Comparison of ENCODE assay signal across 1 cellular context in the genomic region with DNA sequence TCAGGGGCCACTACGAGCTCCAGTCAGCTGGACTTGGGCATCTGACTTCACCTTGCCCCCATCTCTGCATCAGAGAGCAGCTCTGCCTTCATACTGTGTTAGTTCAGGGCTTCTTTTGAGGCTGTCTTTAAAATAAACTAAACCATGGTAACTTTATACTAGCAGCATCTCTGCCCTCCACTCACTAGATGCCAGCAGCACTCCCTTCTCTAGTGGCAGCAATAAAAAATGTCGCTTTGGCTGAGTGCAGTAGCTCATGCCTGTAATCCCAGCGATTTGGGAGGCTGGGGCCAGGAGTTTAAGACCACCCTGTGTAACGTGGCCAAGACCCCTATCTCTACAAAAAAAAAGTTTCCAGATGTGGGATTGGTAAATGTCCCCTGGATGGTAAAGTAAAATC.
TF ChIP-seq lines count a peak whose summit lies in the region.

No MANE protein-coding gene starts in this region.

TF ChIP-seq in GM23338, 12 proteins besides CTCF, POLR2A, EP300 and RAD21 (continued from another document):
- TF ChIP-seq, protein P1, sequence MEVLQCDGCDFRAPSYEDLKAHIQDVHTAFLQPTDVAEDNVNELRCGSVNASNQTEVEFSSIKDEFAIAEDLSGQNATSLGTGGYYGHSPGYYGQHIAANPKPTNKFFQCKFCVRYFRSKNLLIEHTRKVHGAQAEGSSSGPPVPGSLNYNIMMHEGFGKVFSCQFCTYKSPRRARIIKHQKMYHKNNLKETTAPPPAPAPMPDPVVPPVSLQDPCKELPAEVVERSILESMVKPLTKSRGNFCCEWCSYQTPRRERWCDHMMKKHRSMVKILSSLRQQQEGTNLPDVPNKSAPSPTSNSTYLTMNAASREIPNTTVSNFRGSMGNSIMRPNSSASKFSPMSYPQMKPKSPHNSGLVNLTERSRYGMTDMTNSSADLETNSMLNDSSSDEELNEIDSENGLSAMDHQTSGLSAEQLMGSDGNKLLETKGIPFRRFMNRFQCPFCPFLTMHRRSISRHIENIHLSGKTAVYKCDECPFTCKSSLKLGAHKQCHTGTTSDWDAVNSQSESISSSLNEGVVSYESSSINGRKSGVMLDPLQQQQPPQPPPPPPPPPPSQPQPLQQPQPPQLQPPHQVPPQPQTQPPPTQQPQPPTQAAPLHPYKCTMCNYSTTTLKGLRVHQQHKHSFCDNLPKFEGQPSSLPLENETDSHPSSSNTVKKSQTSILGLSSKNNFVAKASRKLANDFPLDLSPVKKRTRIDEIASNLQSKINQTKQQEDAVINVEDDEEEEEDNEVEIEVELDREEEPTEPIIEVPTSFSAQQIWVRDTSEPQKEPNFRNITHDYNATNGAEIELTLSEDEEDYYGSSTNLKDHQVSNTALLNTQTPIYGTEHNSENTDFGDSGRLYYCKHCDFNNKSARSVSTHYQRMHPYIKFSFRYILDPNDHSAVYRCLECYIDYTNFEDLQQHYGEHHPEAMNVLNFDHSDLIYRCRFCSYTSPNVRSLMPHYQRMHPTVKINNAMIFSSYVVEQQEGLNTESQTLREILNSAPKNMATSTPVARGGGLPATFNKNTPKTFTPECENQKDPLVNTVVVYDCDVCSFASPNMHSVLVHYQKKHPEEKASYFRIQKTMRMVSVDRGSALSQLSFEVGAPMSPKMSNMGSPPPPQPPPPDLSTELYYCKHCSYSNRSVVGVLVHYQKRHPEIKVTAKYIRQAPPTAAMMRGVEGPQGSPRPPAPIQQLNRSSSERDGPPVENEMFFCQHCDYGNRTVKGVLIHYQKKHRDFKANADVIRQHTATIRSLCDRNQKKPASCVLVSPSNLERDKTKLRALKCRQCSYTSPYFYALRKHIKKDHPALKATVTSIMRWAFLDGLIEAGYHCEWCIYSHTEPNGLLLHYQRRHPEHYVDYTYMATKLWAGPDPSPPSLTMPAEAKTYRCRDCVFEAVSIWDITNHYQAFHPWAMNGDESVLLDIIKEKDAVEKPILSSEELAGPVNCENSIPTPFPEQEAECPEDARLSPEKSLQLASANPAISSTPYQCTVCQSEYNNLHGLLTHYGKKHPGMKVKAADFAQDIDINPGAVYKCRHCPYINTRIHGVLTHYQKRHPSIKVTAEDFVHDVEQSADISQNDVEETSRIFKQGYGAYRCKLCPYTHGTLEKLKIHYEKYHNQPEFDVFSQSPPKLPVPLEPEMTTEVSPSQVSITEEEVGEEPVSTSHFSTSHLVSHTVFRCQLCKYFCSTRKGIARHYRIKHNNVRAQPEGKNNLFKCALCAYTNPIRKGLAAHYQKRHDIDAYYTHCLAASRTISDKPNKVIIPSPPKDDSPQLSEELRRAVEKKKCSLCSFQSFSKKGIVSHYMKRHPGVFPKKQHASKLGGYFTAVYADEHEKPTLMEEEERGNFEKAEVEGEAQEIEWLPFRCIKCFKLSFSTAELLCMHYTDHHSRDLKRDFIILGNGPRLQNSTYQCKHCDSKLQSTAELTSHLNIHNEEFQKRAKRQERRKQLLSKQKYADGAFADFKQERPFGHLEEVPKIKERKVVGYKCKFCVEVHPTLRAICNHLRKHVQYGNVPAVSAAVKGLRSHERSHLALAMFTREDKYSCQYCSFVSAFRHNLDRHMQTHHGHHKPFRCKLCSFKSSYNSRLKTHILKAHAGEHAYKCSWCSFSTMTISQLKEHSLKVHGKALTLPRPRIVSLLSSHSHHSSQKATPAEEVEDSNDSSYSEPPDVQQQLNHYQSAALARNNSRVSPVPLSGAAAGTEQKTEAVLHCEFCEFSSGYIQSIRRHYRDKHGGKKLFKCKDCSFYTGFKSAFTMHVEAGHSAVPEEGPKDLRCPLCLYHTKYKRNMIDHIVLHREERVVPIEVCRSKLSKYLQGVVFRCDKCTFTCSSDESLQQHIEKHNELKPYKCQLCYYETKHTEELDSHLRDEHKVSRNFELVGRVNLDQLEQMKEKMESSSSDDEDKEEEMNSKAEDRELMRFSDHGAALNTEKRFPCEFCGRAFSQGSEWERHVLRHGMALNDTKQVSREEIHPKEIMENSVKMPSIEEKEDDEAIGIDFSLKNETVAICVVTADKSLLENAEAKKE (CRISPR knock-in tag; IDR thresholded peaks at IDR 0.05): no peak
- TF ChIP-seq, protein P2, sequence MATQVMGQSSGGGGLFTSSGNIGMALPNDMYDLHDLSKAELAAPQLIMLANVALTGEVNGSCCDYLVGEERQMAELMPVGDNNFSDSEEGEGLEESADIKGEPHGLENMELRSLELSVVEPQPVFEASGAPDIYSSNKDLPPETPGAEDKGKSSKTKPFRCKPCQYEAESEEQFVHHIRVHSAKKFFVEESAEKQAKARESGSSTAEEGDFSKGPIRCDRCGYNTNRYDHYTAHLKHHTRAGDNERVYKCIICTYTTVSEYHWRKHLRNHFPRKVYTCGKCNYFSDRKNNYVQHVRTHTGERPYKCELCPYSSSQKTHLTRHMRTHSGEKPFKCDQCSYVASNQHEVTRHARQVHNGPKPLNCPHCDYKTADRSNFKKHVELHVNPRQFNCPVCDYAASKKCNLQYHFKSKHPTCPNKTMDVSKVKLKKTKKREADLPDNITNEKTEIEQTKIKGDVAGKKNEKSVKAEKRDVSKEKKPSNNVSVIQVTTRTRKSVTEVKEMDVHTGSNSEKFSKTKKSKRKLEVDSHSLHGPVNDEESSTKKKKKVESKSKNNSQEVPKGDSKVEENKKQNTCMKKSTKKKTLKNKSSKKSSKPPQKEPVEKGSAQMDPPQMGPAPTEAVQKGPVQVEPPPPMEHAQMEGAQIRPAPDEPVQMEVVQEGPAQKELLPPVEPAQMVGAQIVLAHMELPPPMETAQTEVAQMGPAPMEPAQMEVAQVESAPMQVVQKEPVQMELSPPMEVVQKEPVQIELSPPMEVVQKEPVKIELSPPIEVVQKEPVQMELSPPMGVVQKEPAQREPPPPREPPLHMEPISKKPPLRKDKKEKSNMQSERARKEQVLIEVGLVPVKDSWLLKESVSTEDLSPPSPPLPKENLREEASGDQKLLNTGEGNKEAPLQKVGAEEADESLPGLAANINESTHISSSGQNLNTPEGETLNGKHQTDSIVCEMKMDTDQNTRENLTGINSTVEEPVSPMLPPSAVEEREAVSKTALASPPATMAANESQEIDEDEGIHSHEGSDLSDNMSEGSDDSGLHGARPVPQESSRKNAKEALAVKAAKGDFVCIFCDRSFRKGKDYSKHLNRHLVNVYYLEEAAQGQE (IDR thresholded peaks at IDR 0.05; ENCODE audit: unreplicated experiment): no peak
